ENCODE assay signal across 8 cellular contexts in genomic region chr9:137199411-137200121, GRCh38. TPM values are rescaled to one million over a fixed set of nuclear protein-coding genes. Genes with fewer than 3 reads are reported as not detected.
DNase-seq lines count a peak whose midpoint lies in the region; ATAC-seq lines count a peak whose summit lies in the region.

No MANE protein-coding gene starts in this region.

- H3K4me3 Mint-ChIP-seq in activated CD4-positive, alpha-beta T cell treated with anti-CD3 and anti-CD28 coated beads, Interleukin-2, amount 10 ng/mL, durations not matched to agents 7 days and 5 days = peak overlapping the region; percentile 74
- H3K4me3 Mint-ChIP-seq in activated naive CD8-positive, alpha-beta T cell = peak overlapping the region; percentile 81
- H3K4me3 Mint-ChIP-seq in immature natural killer cell = peak overlapping the region; percentile 61 to 81 (median 66)

- H3K27ac Mint-ChIP-seq in activated CD4-positive, alpha-beta T cell treated with anti-CD3 and anti-CD28 coated beads, Interleukin-2, amount 10 ng/mL, durations not matched to agents 7 days and 5 days = peak overlapping the region; percentile 78
- H3K27ac Mint-ChIP-seq in activated naive CD8-positive, alpha-beta T cell = no peak overlapping the region
- peak overlapping the region in 1 of 6 donors; percentile 48 for H3K27ac Mint-ChIP-seq in immature natural killer cell

- CTCF ChIA-PET in activated CD4-positive, alpha-beta T cell treated with anti-CD3 and anti-CD28 coated beads, Interleukin-2, amount 10 ng/mL, durations not matched to agents 7 days and 5 days (lab: Charles Lee) = interaction anchor here (0.5 to 2.3 kb wide), 2 partner anchors 10 to 87 kb away, joined by 4 to 6 read pairs; no protein-coding TSS in a partner anchor

- no peak for DNase-seq in activated CD4-positive, alpha-beta T cell treated with anti-CD3 and anti-CD28 coated beads, Interleukin-2, amount 10 ng/mL, durations not matched to agents 7 days and 5 days
- no peak for DNase-seq in activated CD4-positive, alpha-beta T cell treated with anti-CD3 and anti-CD28 coated beads for 48 hours
- DNase-seq in immature natural killer cell (no peak), substantia nigra (lab: John Stamatoyannopoulos, UW) (no peak), NCI-H82 (lab: John Stamatoyannopoulos, UW) (no peak)

- no peaks in the 10 kb centered on the region for H3K9me3 Mint-ChIP-seq in activated CD4-positive, alpha-beta T cell treated with anti-CD3 and anti-CD28 coated beads, Interleukin-2, amount 10 ng/mL, durations not matched to agents 7 days and 5 days
- no peaks in the 10 kb centered on the region for H3K9me3 Mint-ChIP-seq in activated naive CD8-positive, alpha-beta T cell (ENCODE audit: low read depth)
- no peaks in the 10 kb centered on the region for H3K9me3 Mint-ChIP-seq in immature natural killer cell

- ATAC-seq in GM18873 (IDR thresholded peaks at IDR 0.05; ENCODE audit: low FRiP score, unreplicated experiment) = no peak
- ATAC-seq in GM21381 (IDR thresholded peaks at IDR 0.05; ENCODE audit: unreplicated experiment) = no peak

- peak overlapping the region; percentile 100 for H3K27ac ChIP-seq in substantia nigra (ENCODE audit: low read depth, low read length, poor library complexity, severe bottlenecking)

- POLR2A ChIA-PET in activated CD4-positive, alpha-beta T cell treated with anti-CD3 and anti-CD28 coated beads, Interleukin-2, amount 10 ng/mL, durations not matched to agents 7 days and 5 days (lab: Charles Lee) = no interaction called here

- no peaks in the 10 kb centered on the region for H3K27me3 Mint-ChIP-seq in activated CD4-positive, alpha-beta T cell treated with anti-CD3 and anti-CD28 coated beads, Interleukin-2, amount 10 ng/mL, durations not matched to agents 7 days and 5 days
- H3K27me3 Mint-ChIP-seq in activated naive CD8-positive, alpha-beta T cell = no peaks in the 10 kb centered on the region
- H3K27me3 Mint-ChIP-seq in immature natural killer cell (ENCODE audit: low read depth in 3 of 3) = peaks cover 0 to 4% (median 0%) of the 10 kb centered on the region in 3 donors

- peaks cover 4% of the 10 kb centered on the region for H3K36me3 Mint-ChIP-seq in activated CD4-positive, alpha-beta T cell treated with anti-CD3 and anti-CD28 coated beads, Interleukin-2, amount 10 ng/mL, durations not matched to agents 7 days and 5 days (ENCODE audit: low read depth)
- H3K36me3 Mint-ChIP-seq in activated naive CD8-positive, alpha-beta T cell = no peaks in the 10 kb centered on the region
- no peaks in the 10 kb centered on the region for H3K36me3 Mint-ChIP-seq in immature natural killer cell

- H3K4me1 Mint-ChIP-seq in activated CD4-positive, alpha-beta T cell treated with anti-CD3 and anti-CD28 coated beads, Interleukin-2, amount 10 ng/mL, durations not matched to agents 7 days and 5 days = peaks cover 27% of the 10 kb centered on the region
- H3K4me1 Mint-ChIP-seq in activated naive CD8-positive, alpha-beta T cell (ENCODE audit: low read depth) = peaks cover 23% of the 10 kb centered on the region
- peaks cover 15 to 18% of the 10 kb centered on the region in 2 donors for H3K4me1 Mint-ChIP-seq in immature natural killer cell

RNA-seq across cellular contexts. Expression of gene TPRN, which starts 1.0 kb away (rescaled TPM):
- 1 to 10 TPM; 8.9 TPM for total RNA-seq in activated CD4-positive, alpha-beta T cell treated with anti-CD3 and anti-CD28 coated beads, Interleukin-2, amount 10 ng/mL, durations not matched to agents 7 days and 5 days
- polyA plus RNA-seq in immature natural killer cell = 1 to 10 TPM in 1 of 3 donors, under 1 TPM in 2; 0.11 to 1.1 (median 0.60) TPM

RNA-seq across cellular contexts. Expression of gene TMEM203, which starts 5.9 kb away (rescaled TPM):
- total RNA-seq in activated CD4-positive, alpha-beta T cell treated with anti-CD3 and anti-CD28 coated beads, Interleukin-2, amount 10 ng/mL, durations not matched to agents 7 days and 5 days = 10 to 100 TPM; 28.5 to 34.0 TPM
- 100 to 1,000 TPM; 131 to 169 (median 142) TPM for polyA plus RNA-seq in immature natural killer cell

RNA-seq across cellular contexts. Expression of gene NDOR1, which starts 5.9 kb away (rescaled TPM):
- 10 to 100 TPM; 38.4 to 44.2 TPM for total RNA-seq in activated CD4-positive, alpha-beta T cell treated with anti-CD3 and anti-CD28 coated beads, Interleukin-2, amount 10 ng/mL, durations not matched to agents 7 days and 5 days
- 10 to 100 TPM in 1 of 3 donors, 1 to 10 TPM in 2; 1.7 to 10.3 (median 4.2) TPM for polyA plus RNA-seq in immature natural killer cell

RNA-seq across cellular contexts. Expression of gene SSNA1, which starts 11.1 kb away (rescaled TPM):
- 10 to 100 TPM; 74.8 to 81.3 TPM for total RNA-seq in activated CD4-positive, alpha-beta T cell treated with anti-CD3 and anti-CD28 coated beads, Interleukin-2, amount 10 ng/mL, durations not matched to agents 7 days and 5 days
- polyA plus RNA-seq in immature natural killer cell = 100 to 1,000 TPM; 164 to 191 (median 181) TPM

RNA-seq across cellular contexts. Expression of gene ANAPC2, which starts 11.2 kb away (rescaled TPM):
- 10 to 100 TPM; 61.3 to 76.1 TPM for total RNA-seq in activated CD4-positive, alpha-beta T cell treated with anti-CD3 and anti-CD28 coated beads, Interleukin-2, amount 10 ng/mL, durations not matched to agents 7 days and 5 days
- 1 to 10 TPM; 4.2 to 7.0 (median 5.3) TPM for polyA plus RNA-seq in immature natural killer cell
